ENCODE assay signal across 29 cellular contexts in the genomic region with DNA sequence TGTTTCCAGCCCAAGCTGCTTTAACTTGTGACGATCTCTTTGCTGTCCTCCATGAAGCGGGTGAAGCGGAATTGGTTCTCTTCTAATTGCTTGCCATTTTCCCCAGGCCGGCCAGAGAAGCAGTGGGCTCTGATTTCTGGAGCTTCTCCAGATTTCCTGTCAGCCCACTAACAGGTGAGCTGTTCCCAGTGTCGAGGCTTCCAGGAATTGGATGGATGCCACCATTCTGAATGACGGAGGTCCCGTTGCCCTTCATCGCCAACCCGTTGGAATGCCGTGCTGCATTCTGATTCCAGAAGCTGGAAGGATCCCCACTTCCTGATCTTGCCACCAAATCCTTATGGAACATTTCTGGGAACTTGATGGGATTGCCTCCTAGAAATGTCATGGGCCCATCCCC. TPM values are rescaled to one million over a fixed set of nuclear protein-coding genes. Genes with fewer than 3 reads are reported as not detected.
"Had no signal": no experiment of that assay in that cellular context is flagged by ENCODE, and none has a peak within 500 bp of the region (broad histone marks: within the 10 kb centered on the region; RNA-seq: fewer than 3 reads in every experiment).

No MANE protein-coding gene starts in this region.

- H3K27me3 ChIP-seq: stomach, suprapubic skin, testis, thyroid gland, tibial artery, tibial nerve, transverse colon, upper lobe of left lung, upper lobe of right lung, uterus, vagina had no signal

- H3K36me3 ChIP-seq: stomach, suprapubic skin, thoracic aorta, thyroid gland, tibial artery, tibial nerve, transverse colon, upper lobe of left lung, upper lobe of right lung, uterus, vagina had no signal

- ATAC-seq: stimulated activated effector memory CD8-positive, alpha-beta T cell treated with anti-CD3 and anti-CD28 coated beads, Interleukin-12 subunit alpha, Interleukin-12 subunit beta, amount 100 ng/mL, for 72 hours; stimulated activated memory B cell treated with anti-CD40 and anti-IgM and Interleukin-4, amounts not matched to agents 10 μg/mL and 1 μg/mL and 100 μg/mL, for 72 hours; stimulated activated naive B cell treated with anti-CD40 and anti-IgM and Interleukin-4, amounts not matched to agents 10 μg/mL and 1 μg/mL and 100 μg/mL, for 72 hours; stimulated activated naive CD8-positive, alpha-beta T cell treated with anti-CD3 and anti-CD28 coated beads, Interleukin-15, amount 100 ng/mL, for 72 hours; stimulated activated naive CD8-positive, alpha-beta T cell treated with anti-CD3 and anti-CD28 coated beads, Interleukin-15, Interleukin-2, amounts not matched to agents 100 U/mL and 50 U/mL, for 24 hours; upper lobe of right lung had no signal

- FAIRE-seq: urothelium cell line had no signal

- H3K4me1 ChIP-seq: stomach, suprapubic skin, testis, thyroid gland, tibial artery, tibial nerve, transverse colon, upper lobe of left lung, upper lobe of right lung, uterus, vagina had no signal

- H3K27ac ChIP-seq: stomach, suprapubic skin, testis, thoracic aorta, thyroid gland, tibial artery, tibial nerve, transverse colon, upper lobe of left lung, upper lobe of right lung, uterus, vagina had no signal

- H3K9me3 ChIP-seq: suprapubic skin, testis, thoracic aorta, thyroid gland, tibial nerve, transverse colon, upper lobe of right lung, uterus, vagina had no signal

- DNase-seq: stimulated activated CD4-positive, alpha-beta T cell treated with anti-CD3 and anti-CD28 coated beads, Interleukin-2, amount 100 ng/mL, for 48 hours; stimulated activated CD4-positive, alpha-beta T cell treated with anti-CD3 and anti-CD28 coated beads, Interleukin-4, amount 100 ng/mL, for 1 hour; stimulated activated CD4-positive, alpha-beta T cell treated with anti-CD3 and anti-CD28 coated beads, Interleukin-4, amount 100 ng/mL, for 24 hours; stimulated activated CD4-positive, alpha-beta T cell treated with anti-CD3 and anti-CD28 coated beads, Interleukin-4, amount 100 ng/mL, for 4 hours; stimulated activated CD8-positive, alpha-beta memory T cell treated with anti-CD3 and anti-CD28 coated beads, Interleukin-4, amount 100 ng/mL, for 48 hours; stimulated activated naive B cell treated with anti-CD40 and anti-IgM and Interleukin-4, amounts not matched to agents 10 μg/mL and 1 μg/mL and 100 μg/mL, for 72 hours; stimulated activated naive CD4-positive, alpha-beta T cell; stimulated activated naive CD4-positive, alpha-beta T cell treated with Interleukin-2 at 50 U/mL for 16 hours; stimulated activated naive CD8-positive, alpha-beta T cell treated with anti-CD3 and anti-CD28 coated beads, Interleukin-15, amount 100 ng/mL, for 72 hours; stimulated activated naive CD8-positive, alpha-beta T cell treated with anti-CD3 and anti-CD28 coated beads, Interleukin-15, Interleukin-2, amounts not matched to agents 100 U/mL and 50 U/mL, for 24 hours; stomach; testis; thyroid gland; tibial artery; transverse colon; trophoblast cell; upper lobe of left lung; upper lobe of right lung; uterus had no signal

- H3K4me3 ChIP-seq: stomach, suprapubic skin, testis, thoracic aorta, thyroid gland, tibial artery, tibial nerve, transverse colon, upper lobe of left lung, upper lobe of right lung, uterus, vagina had no signal

RNA-seq across cellular contexts. Expression of a gene that starts 31.0 kb away (rescaled TPM):
- total RNA-seq: stomach, suprapubic skin, thoracic aorta, thyroid gland, tibial nerve, transverse colon, upper lobe of left lung, upper lobe of right lung, ureter, urinary bladder, uterus, vagina had no signal
- polyA plus RNA-seq: stomach, thymus, urinary bladder had no signal
